ENCODE assay signal across 8 cellular contexts in genomic region chr6:129709909-129710721, GRCh38. TPM values are rescaled to one million over a fixed set of nuclear protein-coding genes. Genes with fewer than 3 reads are reported as not detected.
DNase-seq lines count a peak whose midpoint lies in the region; ATAC-seq and TF ChIP-seq lines count a peak whose summit lies in the region.

ARHGAP18 (minus strand) TSS chr6:129710177; CDS start chr6:129710136, 41 bp downstream.

- no peaks in the 10 kb centered on the region for H3K27me3 Mint-ChIP-seq in mesothelial cell of epicardium (ENCODE audit: low read depth)

- peaks cover 42% of the 10 kb centered on the region for H3K4me1 Mint-ChIP-seq in mesothelial cell of epicardium

- peak; percentile 99 for ATAC-seq in GM19023 (IDR thresholded peaks at IDR 0.05; ENCODE audit: unreplicated experiment)
- peak; percentile 97 for ATAC-seq in HG03196 (IDR thresholded peaks at IDR 0.05; ENCODE audit: unreplicated experiment)

- TF ChIP-seq CTCF in mesothelial cell of epicardium (IDR thresholded peaks at IDR 0.05; ENCODE audit: unreplicated experiment) = no peak

- H3K27ac Mint-ChIP-seq in mesothelial cell of epicardium = peak within 1 kb of the TSS; percentile 98

- in situ Hi-C loops in endometrial microvascular endothelial cells (cut with HindIII; ENCODE audit: inconsistent ontology term, low pct_unique_long_range_greater_than_20kb, low sequenced_read_pairs) = no loop called here

- peak within 1 kb of the TSS; percentile 87 for H3K4me3 Mint-ChIP-seq in mesothelial cell of epicardium

- H3K36me3 Mint-ChIP-seq in mesothelial cell of epicardium = peaks cover 5% of the 10 kb centered on the region

- no peaks in the 10 kb centered on the region for H3K9me3 Mint-ChIP-seq in mesothelial cell of epicardium

- DNase-seq in AML-193 (lab: John Stamatoyannopoulos, UW) = peak; percentile 94 to 96
- peak; percentile 86 for DNase-seq in NOMO-1 treated with DMSO at 0.1 percent for 48 hours (lab: John Stamatoyannopoulos, UW; ENCODE audit: unreplicated experiment)
- DNase-seq in activated CD8-positive, alpha-beta memory T cell treated with anti-CD3 and anti-CD28 coated beads, Interleukin-2, amount 50 U/mL, for 24 hours (ENCODE audit: extremely low read depth) = peak; percentile 37
- DNase-seq in mesothelial cell of epicardium (ENCODE audit: low spot score in 2 of 2, unreplicated experiment in 2 of 2) = peak; percentile 62 to 83
- peak; percentile 42 to 50 for DNase-seq in stimulated activated CD8-positive, alpha-beta memory T cell treated with anti-CD3 and anti-CD28 coated beads, Interleukin-2, amount 100 ng/mL, for 1 hour (ENCODE audit: low read depth in 2 of 2)

RNA-seq across cellular contexts. Expression of gene ARHGAP18, which starts in this region (rescaled TPM):
- total RNA-seq in endometrial microvascular endothelial cells (ENCODE audit: inconsistent ontology term) (81.6 TPM), mesothelial cell of epicardium (8.1 to 10.5 TPM (median 10.2 TPM) in 3 replicates)

Comparison
In these comparisons a context has a peak if more than half of its experiments do, and no peak if none do; other contexts are left out.
1. Peak in every context shown above with its lines: DNase-seq and ATAC-seq.
2. DNase-seq: peak in every context shown above with its lines; median percentile 95 in AML-193; 86 in NOMO-1 treated with DMSO at 0.1 percent for 48 hours; 72 in mesothelial cell of epicardium; 46 in stimulated activated CD8-positive, alpha-beta memory T cell treated with anti-CD3 and anti-CD28 coated beads, Interleukin-2, amount 100 ng/mL, for 1 hour; 37 in activated CD8-positive, alpha-beta memory T cell treated with anti-CD3 and anti-CD28 coated beads, Interleukin-2, amount 50 U/mL, for 24 hours.